ENCODE assay signal across 29 cellular contexts in genomic region chr9:95613670-95614069, GRCh38.
"Had no signal": no experiment of that assay in that cellular context is flagged by ENCODE, and none has a peak within 500 bp of the region (broad histone marks: within the 10 kb centered on the region; RNA-seq: fewer than 3 reads in every experiment).

No MANE protein-coding gene starts in this region.

- H3K36me3 ChIP-seq: stomach, suprapubic skin, thoracic aorta, thyroid gland, tibial artery, tibial nerve, transverse colon, upper lobe of left lung, upper lobe of right lung, uterus, vagina had no signal

- H3K9me3 Mint-ChIP-seq: stimulated activated effector memory CD8-positive, alpha-beta T cell treated with anti-CD3 and anti-CD28 coated beads, Interleukin-12 subunit alpha, Interleukin-12 subunit beta, amount 100 ng/mL, for 72 hours; stimulated activated naive CD8-positive, alpha-beta T cell treated with anti-CD3 and anti-CD28 coated beads, Interleukin-15, amount 100 ng/mL, for 72 hours; stimulated activated naive CD8-positive, alpha-beta T cell treated with anti-CD3 and anti-CD28 coated beads, Interleukin-15, Interleukin-2, amounts not matched to agents 100 ng/mL and 50 ng/mL, for 24 hours had no signal

- H3K4me1 ChIP-seq: stomach, suprapubic skin, testis, thyroid gland, tibial artery, tibial nerve, transverse colon, upper lobe of left lung, upper lobe of right lung, uterus, vagina had no signal

- H3K27ac ChIP-seq: stomach, suprapubic skin, testis, thoracic aorta, thyroid gland, tibial artery, tibial nerve, transverse colon, upper lobe of left lung, upper lobe of right lung, uterus, vagina had no signal

- H3K4me3 ChIP-seq: stomach, suprapubic skin, testis, thoracic aorta, thyroid gland, tibial artery, tibial nerve, transverse colon, upper lobe of left lung, upper lobe of right lung, uterus, vagina had no signal

- H3K27ac Mint-ChIP-seq: stimulated activated effector memory CD8-positive, alpha-beta T cell treated with anti-CD3 and anti-CD28 coated beads, Interleukin-12 subunit alpha, Interleukin-12 subunit beta, amount 100 ng/mL, for 72 hours; stimulated activated memory B cell treated with anti-CD40 and anti-IgM and Interleukin-4, amounts not matched to agents 10 μg/mL and 1 μg/mL and 100 μg/mL, for 72 hours; stimulated activated naive B cell treated with anti-CD40 and anti-IgM and Interleukin-4, amounts not matched to agents 10 μg/mL and 1 μg/mL and 100 μg/mL, for 72 hours; stimulated activated naive CD8-positive, alpha-beta T cell treated with anti-CD3 and anti-CD28 coated beads, Interleukin-15, amount 100 ng/mL, for 72 hours; stimulated activated naive CD8-positive, alpha-beta T cell treated with anti-CD3 and anti-CD28 coated beads, Interleukin-15, Interleukin-2, amounts not matched to agents 100 ng/mL and 50 ng/mL, for 24 hours; type B pancreatic cell had no signal

- H3K4me1 Mint-ChIP-seq: stimulated activated effector memory CD8-positive, alpha-beta T cell treated with anti-CD3 and anti-CD28 coated beads, Interleukin-12 subunit alpha, Interleukin-12 subunit beta, amount 100 ng/mL, for 72 hours; stimulated activated memory B cell treated with anti-CD40 and anti-IgM and Interleukin-4, amounts not matched to agents 10 μg/mL and 1 μg/mL and 100 μg/mL, for 72 hours; stimulated activated naive B cell treated with anti-CD40 and anti-IgM and Interleukin-4, amounts not matched to agents 10 μg/mL and 1 μg/mL and 100 μg/mL, for 72 hours; stimulated activated naive CD8-positive, alpha-beta T cell treated with anti-CD3 and anti-CD28 coated beads, Interleukin-15, amount 100 ng/mL, for 72 hours had no signal

- H3K27me3 Mint-ChIP-seq: type B pancreatic cell had no signal

- FAIRE-seq: urothelium cell line had no signal

- DNase-seq: stimulated activated CD4-positive, alpha-beta T cell treated with anti-CD3 and anti-CD28 coated beads, Interleukin-2, amount 100 ng/mL, for 48 hours; stimulated activated CD4-positive, alpha-beta T cell treated with anti-CD3 and anti-CD28 coated beads, Interleukin-4, amount 100 ng/mL, for 1 hour; stimulated activated CD4-positive, alpha-beta T cell treated with anti-CD3 and anti-CD28 coated beads, Interleukin-4, amount 100 ng/mL, for 24 hours; stimulated activated CD4-positive, alpha-beta T cell treated with anti-CD3 and anti-CD28 coated beads, Interleukin-4, amount 100 ng/mL, for 4 hours; stimulated activated CD8-positive, alpha-beta memory T cell treated with anti-CD3 and anti-CD28 coated beads, Interleukin-4, amount 100 ng/mL, for 48 hours; stimulated activated naive B cell treated with anti-CD40 and anti-IgM and Interleukin-4, amounts not matched to agents 10 μg/mL and 1 μg/mL and 100 μg/mL, for 72 hours; stimulated activated naive CD4-positive, alpha-beta T cell; stimulated activated naive CD4-positive, alpha-beta T cell treated with Interleukin-2 at 50 U/mL for 16 hours; stimulated activated naive CD8-positive, alpha-beta T cell treated with anti-CD3 and anti-CD28 coated beads, Interleukin-15, amount 100 ng/mL, for 72 hours; stimulated activated naive CD8-positive, alpha-beta T cell treated with anti-CD3 and anti-CD28 coated beads, Interleukin-15, Interleukin-2, amounts not matched to agents 100 U/mL and 50 U/mL, for 24 hours; stomach; substantia nigra; testis; thyroid gland; tibial artery; transverse colon; trophoblast cell; upper lobe of left lung; upper lobe of right lung; uterus had no signal

- H3K36me3 Mint-ChIP-seq: stimulated activated effector memory CD8-positive, alpha-beta T cell treated with anti-CD3 and anti-CD28 coated beads, Interleukin-12 subunit alpha, Interleukin-12 subunit beta, amount 100 ng/mL, for 72 hours; stimulated activated memory B cell treated with anti-CD40 and anti-IgM and Interleukin-4, amounts not matched to agents 10 μg/mL and 1 μg/mL and 100 μg/mL, for 72 hours; stimulated activated naive B cell treated with anti-CD40 and anti-IgM and Interleukin-4, amounts not matched to agents 10 μg/mL and 1 μg/mL and 100 μg/mL, for 72 hours; type B pancreatic cell had no signal

- ATAC-seq: stimulated activated effector memory CD8-positive, alpha-beta T cell treated with anti-CD3 and anti-CD28 coated beads, Interleukin-12 subunit alpha, Interleukin-12 subunit beta, amount 100 ng/mL, for 72 hours; stimulated activated memory B cell treated with anti-CD40 and anti-IgM and Interleukin-4, amounts not matched to agents 10 μg/mL and 1 μg/mL and 100 μg/mL, for 72 hours; stimulated activated naive B cell treated with anti-CD40 and anti-IgM and Interleukin-4, amounts not matched to agents 10 μg/mL and 1 μg/mL and 100 μg/mL, for 72 hours; stimulated activated naive CD8-positive, alpha-beta T cell treated with anti-CD3 and anti-CD28 coated beads, Interleukin-15, amount 100 ng/mL, for 72 hours; stimulated activated naive CD8-positive, alpha-beta T cell treated with anti-CD3 and anti-CD28 coated beads, Interleukin-15, Interleukin-2, amounts not matched to agents 100 U/mL and 50 U/mL, for 24 hours; upper lobe of right lung had no signal

- H3K4me3 Mint-ChIP-seq: stimulated activated effector memory CD8-positive, alpha-beta T cell treated with anti-CD3 and anti-CD28 coated beads, Interleukin-12 subunit alpha, Interleukin-12 subunit beta, amount 100 ng/mL, for 72 hours; stimulated activated memory B cell treated with anti-CD40 and anti-IgM and Interleukin-4, amounts not matched to agents 10 μg/mL and 1 μg/mL and 100 μg/mL, for 72 hours; stimulated activated naive B cell treated with anti-CD40 and anti-IgM and Interleukin-4, amounts not matched to agents 10 μg/mL and 1 μg/mL and 100 μg/mL, for 72 hours; stimulated activated naive CD8-positive, alpha-beta T cell treated with anti-CD3 and anti-CD28 coated beads, Interleukin-15, amount 100 ng/mL, for 72 hours; stimulated activated naive CD8-positive, alpha-beta T cell treated with anti-CD3 and anti-CD28 coated beads, Interleukin-15, Interleukin-2, amounts not matched to agents 100 ng/mL and 50 ng/mL, for 24 hours; type B pancreatic cell had no signal

- H3K27me3 ChIP-seq: stomach, testis, thyroid gland, tibial nerve, transverse colon, upper lobe of left lung, upper lobe of right lung, uterus, vagina had no signal

- H3K9me3 ChIP-seq: suprapubic skin, testis, thoracic aorta, thyroid gland, transverse colon, upper lobe of right lung, uterus, vagina had no signal
